ENCODE assay signal across 13 cellular contexts in the genomic region with DNA sequence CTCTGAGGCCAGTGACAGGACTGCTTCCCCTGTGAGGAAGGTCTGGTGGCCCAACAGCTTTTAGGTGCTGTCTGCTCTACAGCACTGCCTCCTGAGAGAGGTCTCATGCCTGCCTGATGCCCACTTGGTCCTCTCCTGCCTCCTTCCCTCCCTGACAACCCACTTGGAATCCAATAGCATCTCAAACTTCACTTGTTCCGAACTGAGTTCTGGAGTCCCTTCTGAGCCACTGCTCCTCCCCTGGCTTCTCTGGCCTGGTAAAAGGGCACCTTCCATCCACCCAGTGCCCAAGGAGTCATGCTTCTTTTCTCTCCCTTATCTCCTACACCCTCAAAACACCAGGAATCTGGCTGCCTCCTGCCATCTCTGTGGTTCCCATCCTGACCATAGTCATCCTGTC. TPM values are rescaled to one million over a fixed set of nuclear protein-coding genes. Genes with fewer than 3 reads are reported as not detected.
DNase-seq lines count a peak whose midpoint lies in the region; ATAC-seq, FAIRE-seq and TF ChIP-seq lines count a peak whose summit lies in the region.
"Had no signal": no experiment of that assay in that cellular context is flagged by ENCODE, and none has a peak within 500 bp of the region (broad histone marks: within the 10 kb centered on the region; RNA-seq: fewer than 3 reads in every experiment).

No MANE protein-coding gene starts in this region.

- no peak overlapping the region for H2BK5ac ChIP-seq in neuronal stem cell (ENCODE audit: low read length)

- POLR2A ChIA-PET in GM12878 (lab: Charles Lee): interaction anchor here (0.7 kb wide), 1 partner anchor 10 kb away, joined by 5 read pairs; no protein-coding TSS in a partner anchor

- SMC1A ChIA-PET in GM12878 (lab: Charles Lee; ENCODE audit: uncharacterized antibody, unreplicated experiment): interaction anchor here (1.2 kb wide), 1 partner anchor 28 kb away, joined by 3 read pairs; a partner anchor contains a TSS

- peaks cover 21% of the 10 kb centered on the region for H3K4me1 Mint-ChIP-seq in T-helper 1 cell treated with Interleukin-12 subunit alpha and Interleukin-12 subunit beta and Interleukin-4 antibody, amounts not matched to agents 30 μg/mL and 1 μg/mL, for 36 hours (ENCODE audit: low read depth)
- peaks cover 31% of the 10 kb centered on the region for H3K4me1 Mint-ChIP-seq in HFFc6 (ENCODE audit: low read depth)

- H3K14ac ChIP-seq in neuronal stem cell (ENCODE audit: low read length): no peak overlapping the region

- no peak for FAIRE-seq in GM12878 (lab: Jason Lieb, UNC)
- FAIRE-seq: frontal cortex had no signal

- no peak overlapping the region for H2BK120ac ChIP-seq in neuronal stem cell (ENCODE audit: low read depth, low read length)

- no peak for TF ChIP-seq EP300 in GM12878 (IDR thresholded peaks at IDR 0.05; ENCODE audit: borderline replicate concordance in 1 of 2, control insufficient read depth in 1 of 2, low read depth in 2 of 2, low read length in 2 of 2)

- no peak overlapping the region for H3K18ac ChIP-seq in neuronal stem cell (ENCODE audit: low read length)

- H3K79me2 ChIP-seq in GM12878 (ENCODE audit: control insufficient read depth, insufficient read depth, low read length): peaks cover 29% of the 10 kb centered on the region

- H3K27ac ChIP-seq in GM12878 (ENCODE audit: control insufficient read depth, insufficient read depth) (no peak overlapping the region), neuronal stem cell (replicated peaks; ENCODE audit: low read length) (no peak overlapping the region)

- ATAC-seq in GM12878: no peak
- ATAC-seq in HG02678 (IDR thresholded peaks at IDR 0.05; ENCODE audit: unreplicated experiment): no peak

- H2AFZ ChIP-seq in GM12878 (ENCODE audit: control insufficient read depth, low read depth, low read length) (no peak overlapping the region), neuronal stem cell (ENCODE audit: low read length) (no peak overlapping the region)

- no peak overlapping the region for H3K23ac ChIP-seq in neuronal stem cell (ENCODE audit: low read depth, low read length, poor library complexity)

- H3K4me3 ChIP-seq in GM12878 (no peak overlapping the region), neuronal stem cell (ENCODE audit: low read length in 2 of 2) (peak overlapping the region; percentile 9 to 58)

- H3K27me3 ChIP-seq in GM12878 (replicated peaks in 1 of 2; ENCODE audit: control insufficient read depth in 2 of 2, insufficient read depth in 2 of 2, low read length in 1 of 2): no peaks in the 10 kb centered on the region
- no peaks in the 10 kb centered on the region for H3K27me3 ChIP-seq in neuronal stem cell (ENCODE audit: control insufficient read depth in 3 of 3, insufficient read depth in 3 of 3, low read depth in 1 of 3, low read length in 3 of 3)
- H3K27me3 ChIP-seq: tibial artery had no signal

- H3K4me2 ChIP-seq in GM12878 (ENCODE audit: control insufficient read depth, insufficient read depth) (peak overlapping the region; percentile 19; the same call in 1 of the 2 replicates), neuronal stem cell (ENCODE audit: insufficient read depth, low read length, poor library complexity, severe bottlenecking) (no peak overlapping the region)

- H3K36me3 Mint-ChIP-seq in T-helper 1 cell treated with Interleukin-12 subunit alpha and Interleukin-12 subunit beta and Interleukin-4 antibody, amounts not matched to agents 30 μg/mL and 1 μg/mL, for 36 hours (ENCODE audit: low read depth): no peaks in the 10 kb centered on the region
- H3K36me3 Mint-ChIP-seq in HFFc6 (ENCODE audit: low read depth): peaks cover 6% of the 10 kb centered on the region; the same call in 1 of the 2 replicates

- H3K4me1 ChIP-seq in GM12878 (ENCODE audit: control insufficient read depth, insufficient read depth, low read length): peaks cover 10% of the 10 kb centered on the region
- peaks cover 5 to 8% of the 10 kb centered on the region in 2 donors for H3K4me1 ChIP-seq in neuronal stem cell (ENCODE audit: control insufficient read depth in 2 of 2, insufficient read depth in 1 of 2, low read depth in 1 of 2, low read length in 2 of 2)

- CTCF ChIA-PET in GM12878 (lab: Yijun Ruan, JAX): no interaction called here

- no peak overlapping the region for H2BK15ac ChIP-seq in neuronal stem cell (ENCODE audit: low read length)

- TF ChIP-seq POLR2A in GM12878 (IDR thresholded peaks at IDR 0.05; ENCODE audit: low read depth, low read length): no peak

- no peaks in the 10 kb centered on the region for H3K36me3 ChIP-seq in GM12878 (ENCODE audit: control insufficient read depth in 2 of 2, insufficient read depth in 2 of 2, low read length in 1 of 2)
- peaks cover 2 to 3% of the 10 kb centered on the region in 2 donors for H3K36me3 ChIP-seq in neuronal stem cell (replicated peaks in 1 of 2; ENCODE audit: control insufficient read depth in 2 of 2, insufficient read depth in 2 of 2, low read length in 2 of 2)
- H3K36me3 ChIP-seq: tibial artery had no signal

- H4K91ac ChIP-seq in neuronal stem cell (ENCODE audit: low read depth, low read length, poor library complexity): no peak overlapping the region

- H3K9me3 ChIP-seq in GM12878 (replicated peaks; ENCODE audit: control insufficient read depth, insufficient read depth, low read length) (no peaks in the 10 kb centered on the region), neuronal stem cell (replicated peaks in 1 of 2; ENCODE audit: control insufficient read depth in 2 of 2, insufficient read depth in 1 of 2, low read depth in 1 of 2, low read length in 2 of 2) (peaks cover 0 to 4% of the 10 kb centered on the region in 2 donors)
- H3K9me3 ChIP-seq: tibial artery had no signal

- H4K8ac ChIP-seq in neuronal stem cell (ENCODE audit: low read depth, low read length): no peak overlapping the region

- no peak overlapping the region for H3K9ac ChIP-seq in GM12878 (ENCODE audit: control insufficient read depth, insufficient read depth, low read length)
- H3K9ac ChIP-seq in neuronal stem cell (ENCODE audit: low read depth, low read length, poor library complexity): no peak overlapping the region

- H2BK12ac ChIP-seq in neuronal stem cell (ENCODE audit: low read length): no peak overlapping the region

- peak overlapping the region; percentile 87 for H3K4me3 Mint-ChIP-seq in T-helper 1 cell treated with Interleukin-12 subunit alpha and Interleukin-12 subunit beta and Interleukin-4 antibody, amounts not matched to agents 30 μg/mL and 1 μg/mL, for 36 hours
- H3K4me3 Mint-ChIP-seq in HFFc6: peak overlapping the region; percentile 71

- TF ChIP-seq RAD21 in GM12878 (IDR thresholded peaks at IDR 0.05; ENCODE audit: insufficient read depth, low read depth, low read length): no peak

- no peaks in the 10 kb centered on the region for H3K9me3 Mint-ChIP-seq in T-helper 1 cell treated with Interleukin-12 subunit alpha and Interleukin-12 subunit beta and Interleukin-4 antibody, amounts not matched to agents 30 μg/mL and 1 μg/mL, for 36 hours
- no peaks in the 10 kb centered on the region for H3K9me3 Mint-ChIP-seq in HFFc6

- H3K4ac ChIP-seq in neuronal stem cell (ENCODE audit: low read length): no peak overlapping the region

- intact Hi-C loops in GM12878 (cut with micrococcal nuclease; ENCODE audit: unreplicated experiment): no loop called here

- DNase-seq in T-helper 1 cell: no peak
- DNase-seq in HFFc6: no peak
- no peak for DNase-seq in GM12878 (ENCODE audit: low read depth, low spot score)
- DNase-seq in neuronal stem cell (ENCODE audit: low spot score): no peak
- DNase-seq in mesenteric fat pad (ENCODE audit: low spot score): no peak
- DNase-seq in HK-2 (ENCODE audit: unreplicated experiment): no peak
- DNase-seq: activated CD4-positive, alpha-beta T cell treated with anti-CD3 and anti-CD28 coated beads, Interleukin-2, amount 50 U/mL, for 1 hour; anterior cingulate cortex; MM.1S; tibial artery had no signal

- H3K27me3 Mint-ChIP-seq in T-helper 1 cell treated with Interleukin-12 subunit alpha and Interleukin-12 subunit beta and Interleukin-4 antibody, amounts not matched to agents 30 μg/mL and 1 μg/mL, for 36 hours (ENCODE audit: low read depth): no peaks in the 10 kb centered on the region
- H3K27me3 Mint-ChIP-seq in HFFc6 (ENCODE audit: insufficient read depth): no peaks in the 10 kb centered on the region

- in situ Hi-C loops in GM12878 (cut with MboI): no loop called here

- no peak overlapping the region for H2AK5ac ChIP-seq in neuronal stem cell (ENCODE audit: low read depth, low read length)

- no TSS peak for BruUV-seq in GM12878 (replicated peaks; lab: Mats Ljungman, UMichigan)

- 83% methylated on average over 1 of the region's 1 CpG for WGBS in GM12878 (ENCODE audit: insufficient coverage, insufficient replicate concordance, low lambda C conversion rate, missing lambda C conversion rate)
- no CpG with 5 or more reads among the region's 1 CpG for WGBS in neuronal stem cell (ENCODE audit: extremely low coverage in 2 of 2, insufficient read length in 2 of 2, insufficient replicate concordance in 1 of 2), 2 donors

- peaks cover 13% of the 10 kb centered on the region for H3K79me1 ChIP-seq in neuronal stem cell (ENCODE audit: low read depth, low read length)

- H3K27ac Mint-ChIP-seq in T-helper 1 cell treated with Interleukin-12 subunit alpha and Interleukin-12 subunit beta and Interleukin-4 antibody, amounts not matched to agents 30 μg/mL and 1 μg/mL, for 36 hours: peak overlapping the region; percentile 41
- H3K27ac Mint-ChIP-seq in HFFc6: peak overlapping the region; percentile 85

- TF ChIP-seq CTCF in HFFc6 (IDR thresholded peaks at IDR 0.05) (no peak), GM12878 (IDR thresholded peaks at IDR 0.05 in 2 of 3, conservative IDR thresholded peaks at IDR 0.05 in 1 of 3; ENCODE audit: control insufficient read depth in 2 of 3, extremely low read depth in 1 of 3, insufficient read depth in 1 of 3, low read depth in 3 of 3, low read length in 3 of 3) (no peak)

- no peaks in the 10 kb centered on the region for H4K20me1 ChIP-seq in GM12878 (ENCODE audit: control insufficient read depth, insufficient read depth)

- RAD21 ChIA-PET in GM12878 (lab: Charles Lee; ENCODE audit: unreplicated experiment): no interaction called here

RNA-seq across cellular contexts. Expression of a gene that starts 1.9 kb away (rescaled TPM):
- 10 to 100 TPM; 38.8 to 44.8 (median 40.6) TPM for total RNA-seq in HFFc6 (2021; fragmentation: NEBNext Ultra II Directional; extraction: Animal tissue kit (Norgen Biotek cat#: 25700))
- 34.6 and 35.3 TPM in 2 replicates for total RNA-seq in GM12878 (2013; cell fraction: nucleolus; rRNA removed)
- total RNA-seq in GM12878 (2014; rRNA removed): 15.2 and 16.2 TPM in 2 replicates
- total RNA-seq in GM12878 (2014; rRNA removed; fragmentation: Illumina TruSeq; extraction: Trizol): 10.9 and 11.7 TPM in 2 replicates
- 23.5 and 25.2 TPM in 2 replicates for total RNA-seq in GM12878 (2021)
- 8.8 TPM for polyA plus RNA-seq in GM12878 (2011; ENCODE audit: low read depth)
- 7.6 and 10.0 TPM in 2 replicates for polyA plus RNA-seq in GM12878 (2011; rRNA removed)
- 8.8 and 9.1 TPM in 2 replicates for polyA plus RNA-seq in GM12878 (2011; cell fraction: cytosol; rRNA removed)
- 18.0 and 21.1 TPM in 2 replicates for polyA plus RNA-seq in GM12878 (2011; cell fraction: nucleus; rRNA removed)
- 10.8 and 12.3 TPM in 2 replicates for polyA plus RNA-seq in GM12878 (2012)
- 14.5 and 15.6 TPM in 2 replicates for polyA plus RNA-seq in GM12878 (2014; fragmentation: Illumina TruSeq; extraction: Trizol)
- polyA plus RNA-seq in GM12878 (2014; fragmentation: Nextera tagmentation; extraction: Ambion mirVana): 1 to 10 TPM; 1.6 to 2.0 TPM
- 17.5 and 18.7 TPM in 2 replicates for polyA plus RNA-seq in GM12878 (2014; rRNA removed)
- 10 to 100 TPM; 12.4 to 12.9 TPM for polyA plus RNA-seq in GM12878 (2016; fragmentation: Nextera tagmentation; extraction: Ambion mirVana)
- polyA minus RNA-seq in GM12878 (2011; rRNA and poly(A)+ RNA removed): 14.5 and 18.8 TPM in 2 replicates
- 6.0 and 7.2 TPM in 2 replicates for polyA minus RNA-seq in GM12878 (2011; cell fraction: cytosol; rRNA and poly(A)+ RNA removed)
- 6.5 and 13.4 TPM in 2 replicates for polyA minus RNA-seq in GM12878 (2011; cell fraction: nucleus; rRNA and poly(A)+ RNA removed)
- 11.2 TPM for polyA plus RNA-seq in neuronal stem cell (2013, experiment 1 of 2)
- 11.6 TPM for polyA plus RNA-seq in neuronal stem cell (2013, experiment 2 of 2)
- 43.5 TPM for total RNA-seq in mesenteric fat pad

RNA-seq across cellular contexts. Expression of a gene that starts 28.2 kb away (rescaled TPM):
- total RNA-seq in HFFc6 (2021; fragmentation: NEBNext Ultra II Directional; extraction: Animal tissue kit (Norgen Biotek cat#: 25700)): 10 to 100 TPM; 17.7 to 21.7 (median 19.4) TPM
- total RNA-seq in GM12878 (2013; cell fraction: nucleolus; rRNA removed): 7.0 and 7.1 TPM in 2 replicates
- 11.6 and 13.2 TPM in 2 replicates for total RNA-seq in GM12878 (2014; rRNA removed)
- 3.8 and 4.7 TPM in 2 replicates for total RNA-seq in GM12878 (2014; rRNA removed; fragmentation: Illumina TruSeq; extraction: Trizol)
- 12.3 and 12.4 TPM in 2 replicates for total RNA-seq in GM12878 (2021)
- 3.5 TPM for polyA plus RNA-seq in GM12878 (2011; ENCODE audit: low read depth)
- 1.7 and 3.8 TPM in 2 replicates for polyA plus RNA-seq in GM12878 (2011; rRNA removed)
- 6.4 and 8.4 TPM in 2 replicates for polyA plus RNA-seq in GM12878 (2011; cell fraction: cytosol; rRNA removed)
- 3.8 and 5.3 TPM in 2 replicates for polyA plus RNA-seq in GM12878 (2011; cell fraction: nucleus; rRNA removed)
- polyA plus RNA-seq in GM12878 (2012): 7.3 and 11.5 TPM in 2 replicates
- 1.8 and 3.8 TPM in 2 replicates for polyA plus RNA-seq in GM12878 (2014; fragmentation: Illumina TruSeq; extraction: Trizol)
- 1 to 10 TPM; 4.4 to 5.8 TPM for polyA plus RNA-seq in GM12878 (2014; fragmentation: Nextera tagmentation; extraction: Ambion mirVana)
- 9.7 and 11.1 TPM in 2 replicates for polyA plus RNA-seq in GM12878 (2014; rRNA removed)
- 10 to 100 TPM; 10.5 to 13.1 TPM for polyA plus RNA-seq in GM12878 (2016; fragmentation: Nextera tagmentation; extraction: Ambion mirVana)
- 3.9 and 8.0 TPM in 2 replicates for polyA minus RNA-seq in GM12878 (2011; rRNA and poly(A)+ RNA removed)
- polyA minus RNA-seq in GM12878 (2011; cell fraction: cytosol; rRNA and poly(A)+ RNA removed): 1.8 and 3.9 TPM in 2 replicates
- 4.0 and 7.7 TPM in 2 replicates for polyA minus RNA-seq in GM12878 (2011; cell fraction: nucleus; rRNA and poly(A)+ RNA removed)
- 1.3 TPM for polyA plus RNA-seq in neuronal stem cell (2013, experiment 1 of 2)
- 1.3 TPM for polyA plus RNA-seq in neuronal stem cell (2013, experiment 2 of 2)
- total RNA-seq in mesenteric fat pad: 13.2 TPM

RNA-seq across cellular contexts. Expression of a gene that starts 40.6 kb away (rescaled TPM):
- 10 to 100 TPM; 34.5 to 40.7 (median 38.3) TPM for total RNA-seq in HFFc6 (2021; fragmentation: NEBNext Ultra II Directional; extraction: Animal tissue kit (Norgen Biotek cat#: 25700))
- total RNA-seq in GM12878 (2013; cell fraction: nucleolus; rRNA removed): 79.9 and 89.9 TPM in 2 replicates
- total RNA-seq in GM12878 (2014; rRNA removed) (34.3 and 40.9 TPM in 2 replicates), GM12878 (2014; rRNA removed; fragmentation: Illumina TruSeq; extraction: Trizol) (38.5 and 41.1 TPM in 2 replicates), GM12878 (2021) (37.7 and 39.6 TPM in 2 replicates), mesenteric fat pad (31.1 TPM)
- polyA plus RNA-seq in GM12878 (2011; ENCODE audit: low read depth): 22.3 TPM
- polyA plus RNA-seq in GM12878 (2011; rRNA removed) (31.7 and 45.1 TPM in 2 replicates), GM12878 (2014; fragmentation: Illumina TruSeq; extraction: Trizol) (32.4 and 43.6 TPM in 2 replicates), GM12878 (2014; fragmentation: Nextera tagmentation; extraction: Ambion mirVana) (10 to 100 TPM; 13.2 to 16.3 TPM), GM12878 (2014; rRNA removed) (24.9 and 28.3 TPM in 2 replicates), GM12878 (2016; fragmentation: Nextera tagmentation; extraction: Ambion mirVana) (10 to 100 TPM; 39.5 to 43.4 TPM)
- polyA plus RNA-seq in GM12878 (2011; cell fraction: cytosol; rRNA removed): 15.7 and 17.9 TPM in 2 replicates
- 28.5 and 34.2 TPM in 2 replicates for polyA plus RNA-seq in GM12878 (2011; cell fraction: nucleus; rRNA removed)
- polyA plus RNA-seq in GM12878 (2012): 31.7 and 32.9 TPM in 2 replicates
- 29.7 and 47.0 TPM in 2 replicates for polyA minus RNA-seq in GM12878 (2011; rRNA and poly(A)+ RNA removed)
- 11.1 and 13.6 TPM in 2 replicates for polyA minus RNA-seq in GM12878 (2011; cell fraction: cytosol; rRNA and poly(A)+ RNA removed)
- polyA minus RNA-seq in GM12878 (2011; cell fraction: nucleus; rRNA and poly(A)+ RNA removed): 24.1 and 40.4 TPM in 2 replicates
- 22.5 TPM for polyA plus RNA-seq in neuronal stem cell (2013, experiment 1 of 2)
- polyA plus RNA-seq in neuronal stem cell (2013, experiment 2 of 2): 21.1 TPM

RNA-seq across cellular contexts. Expression of a gene that starts 52.5 kb away (rescaled TPM):
- 10 to 100 TPM; 44.9 to 92.6 (median 84.5) TPM for total RNA-seq in HFFc6 (2021; fragmentation: NEBNext Ultra II Directional; extraction: Animal tissue kit (Norgen Biotek cat#: 25700))
- 19.8 and 20.9 TPM in 2 replicates for total RNA-seq in GM12878 (2013; cell fraction: nucleolus; rRNA removed)
- 18.5 and 20.7 TPM in 2 replicates for total RNA-seq in GM12878 (2014; rRNA removed)
- total RNA-seq in GM12878 (2014; rRNA removed; fragmentation: Illumina TruSeq; extraction: Trizol): 11.2 and 13.0 TPM in 2 replicates
- total RNA-seq in GM12878 (2021): 58.8 and 58.9 TPM in 2 replicates
- 13.9 TPM for polyA plus RNA-seq in GM12878 (2011; ENCODE audit: low read depth)
- polyA plus RNA-seq in GM12878 (2011; rRNA removed): 11.2 and 20.2 TPM in 2 replicates
- polyA plus RNA-seq in GM12878 (2011; cell fraction: cytosol; rRNA removed): 33.1 and 37.6 TPM in 2 replicates
- 145 and 172 TPM in 2 replicates for polyA plus RNA-seq in GM12878 (2011; cell fraction: nucleus; rRNA removed)
- polyA plus RNA-seq in GM12878 (2012): 27.8 and 28.4 TPM in 2 replicates
- 25.1 and 36.9 TPM in 2 replicates for polyA plus RNA-seq in GM12878 (2014; fragmentation: Illumina TruSeq; extraction: Trizol)
- polyA plus RNA-seq in GM12878 (2014; fragmentation: Nextera tagmentation; extraction: Ambion mirVana): 1 to 10 TPM; 4.6 to 8.6 TPM
- 37.0 and 44.2 TPM in 2 replicates for polyA plus RNA-seq in GM12878 (2014; rRNA removed)
- 10 to 100 TPM; 28.4 to 28.7 TPM for polyA plus RNA-seq in GM12878 (2016; fragmentation: Nextera tagmentation; extraction: Ambion mirVana)
- 11.0 and 22.2 TPM in 2 replicates for polyA minus RNA-seq in GM12878 (2011; rRNA and poly(A)+ RNA removed)
- polyA minus RNA-seq in GM12878 (2011; cell fraction: cytosol; rRNA and poly(A)+ RNA removed): 12.4 and 15.6 TPM in 2 replicates
- 13.5 and 22.2 TPM in 2 replicates for polyA minus RNA-seq in GM12878 (2011; cell fraction: nucleus; rRNA and poly(A)+ RNA removed)
- polyA plus RNA-seq in neuronal stem cell (2013, experiment 1 of 2): 31.6 TPM
- polyA plus RNA-seq in neuronal stem cell (2013, experiment 2 of 2): 31.4 TPM
- 18.0 TPM for total RNA-seq in mesenteric fat pad
